ENCODE assay signal across 17 cellular contexts in the genomic region with DNA sequence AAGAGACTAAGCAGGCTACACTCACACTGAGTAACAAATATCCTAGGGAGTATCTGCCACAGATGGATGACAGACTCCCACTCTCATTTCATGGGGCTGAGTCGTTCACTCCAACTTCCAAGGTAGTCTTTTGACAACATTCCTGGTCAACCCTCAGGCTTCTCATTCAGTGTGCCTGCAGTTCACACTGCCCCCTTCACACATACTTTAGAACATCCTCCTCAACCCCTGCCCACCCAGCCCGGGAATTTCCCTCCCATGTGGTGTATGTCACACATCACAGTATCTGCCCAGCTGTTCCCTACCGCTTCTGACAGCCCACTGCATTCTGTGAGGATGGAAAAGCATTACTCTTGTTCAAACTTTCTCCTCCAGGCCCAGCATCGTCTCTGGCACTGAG.
A peak's percentile ranks its signal among the peaks of the same experiment; 100 is the strongest.
DNase-seq lines count a peak whose midpoint lies in the region; ATAC-seq, FAIRE-seq and TF ChIP-seq lines count a peak whose summit lies in the region.
"Had no signal": no experiment of that assay in that cellular context is flagged by ENCODE, and none has a peak within 500 bp of the region (broad histone marks: within the 10 kb centered on the region; RNA-seq: fewer than 3 reads in every experiment).

No MANE protein-coding gene starts in this region.

- H2BK12ac ChIP-seq in mesenchymal stem cell (ENCODE audit: low read length in 2 of 2): no peak overlapping the region

- no peak overlapping the region for H3K4me3 Mint-ChIP-seq in Calu3 (ENCODE audit: low read depth, unreplicated experiment)

- H2BK5ac ChIP-seq in mesenchymal stem cell (ENCODE audit: low read depth, low read length, poor library complexity, severe bottlenecking): no peak overlapping the region

- no peak for TF ChIP-seq CTCF in AG04450 (IDR thresholded peaks at IDR 0.05; ENCODE audit: low read depth, low read length)
- no peak for TF ChIP-seq CTCF in Calu3 (IDR thresholded peaks at IDR 0.05; ENCODE audit: unreplicated experiment)

- H3K27me3 ChIP-seq in AG04450 (ENCODE audit: control insufficient read depth, insufficient read depth, low read length): no peaks in the 10 kb centered on the region
- no peaks in the 10 kb centered on the region for H3K27me3 ChIP-seq in mesenchymal stem cell (ENCODE audit: control insufficient read depth in 1 of 2, insufficient read depth in 1 of 2, low read length in 2 of 2)
- H3K27me3 ChIP-seq: cardiac muscle cell, ovary, thyroid gland had no signal

- CTCF ChIA-PET in AG04450 (lab: Charles Lee) (interaction anchor here (0.6 kb wide), 1 partner anchor 217 kb away, joined by 3 read pairs; no protein-coding TSS in a partner anchor), Calu3 (lab: Charles Lee) (no interaction called here)

- no peak overlapping the region for H2AFZ ChIP-seq in mesenchymal stem cell (ENCODE audit: low read depth, low read length)

- no peak overlapping the region for H3K4me2 ChIP-seq in mesenchymal stem cell (ENCODE audit: low read length, poor library complexity, severe bottlenecking)

- H3K18ac ChIP-seq in mesenchymal stem cell (ENCODE audit: low read depth in 1 of 2, low read length in 2 of 2): no peak overlapping the region

- no peaks in the 10 kb centered on the region for H3K9me3 Mint-ChIP-seq in Calu3 (ENCODE audit: low read depth, unreplicated experiment)

- H3K9me3 ChIP-seq in AG04450 (ENCODE audit: control insufficient read depth, insufficient read depth, low read length) (peaks cover 3% of the 10 kb centered on the region; the same call in 1 of the 2 replicates), mesenchymal stem cell (ENCODE audit: control insufficient read depth, low read length) (no peaks in the 10 kb centered on the region)
- H3K9me3 ChIP-seq: ovary, thyroid gland had no signal

- intact Hi-C loops in Calu3 (cut with micrococcal nuclease; ENCODE audit: unreplicated experiment): no loop called here

- BruUV-seq in Calu3 (replicated peaks; lab: Mats Ljungman, UMichigan): no TSS peak

- 10% methylated on average over 3 of the region's 4 CpGs for WGBS in mesenchymal stem cell

- H3K27ac ChIP-seq in AG04450 (ENCODE audit: low read depth, low read length): no peak overlapping the region
- no peak overlapping the region for H3K27ac ChIP-seq in epithelial cell of prostate
- H3K27ac ChIP-seq in mesenchymal stem cell (ENCODE audit: low read length, poor library complexity, severe bottlenecking): no peak overlapping the region
- H3K27ac ChIP-seq: cardiac muscle cell, ovary, thyroid gland had no signal

- H3K27me3 Mint-ChIP-seq in Calu3 (ENCODE audit: unreplicated experiment): peaks cover 87% of the 10 kb centered on the region

- POLR2A ChIA-PET in AG04450 (lab: Yijun Ruan, JAX): no interaction called here

- no peak overlapping the region for H4K8ac ChIP-seq in mesenchymal stem cell (ENCODE audit: low read length)

- no peak overlapping the region for H4K91ac ChIP-seq in mesenchymal stem cell (ENCODE audit: low read length)

- no peak overlapping the region for H3K27ac Mint-ChIP-seq in Calu3 (ENCODE audit: unreplicated experiment)

- no peak overlapping the region for H2BK15ac ChIP-seq in mesenchymal stem cell (ENCODE audit: low read depth, poor library complexity, severe bottlenecking)

- no peaks in the 10 kb centered on the region for H3K36me3 Mint-ChIP-seq in Calu3 (ENCODE audit: insufficient read depth, unreplicated experiment)

- no peak overlapping the region for H3K14ac ChIP-seq in mesenchymal stem cell (ENCODE audit: low read length in 2 of 2)

- no peak overlapping the region for H2AK5ac ChIP-seq in mesenchymal stem cell (ENCODE audit: low read length, severe bottlenecking)

- no peaks in the 10 kb centered on the region for H3K79me1 ChIP-seq in mesenchymal stem cell (replicated peaks; ENCODE audit: low read length, poor library complexity, severe bottlenecking)

- DNase-seq in AG04450 (ENCODE audit: low read depth, low spot score) (peak; percentile 4), HTR-8/SVneo (ENCODE audit: insufficient read length, low spot score) (peak; percentile 50), epithelial cell of prostate (ENCODE audit: low read depth, low spot score) (peak; percentile 16), mesenchymal stem cell (peak; percentile 50), UCSD-AML1 (lab: John Stamatoyannopoulos, UW; ENCODE audit: unreplicated experiment) (no peak), Calu3 (no peak)
- DNase-seq in stimulated activated naive CD4-positive, alpha-beta T cell treated with Interleukin-2 at 50 U/mL for 16 hours (lab: John Stamatoyannopoulos, UW): no peak
- DNase-seq: activated CD8-positive, alpha-beta memory T cell treated with anti-CD3 and anti-CD28 coated beads for 24 hours; activated naive CD4-positive, alpha-beta T cell treated with Interleukin-2 at 50 U/mL for 16 hours; midbrain; NCI-H748 treated with DMSO at 0.1 percent for 48 hours; ovary; stimulated activated CD4-positive, alpha-beta T cell treated with anti-CD3 and anti-CD28 coated beads, Interleukin-15, amount 100 ng/mL, for 24 hours; thyroid gland had no signal

- H3K23ac ChIP-seq in mesenchymal stem cell (ENCODE audit: low read length in 2 of 2): no peak overlapping the region

- H3K4me1 ChIP-seq in mesenchymal stem cell (ENCODE audit: control insufficient read depth, insufficient read depth, low read depth, low read length): no peaks in the 10 kb centered on the region
- H3K4me1 ChIP-seq: thyroid gland had no signal

- ATAC-seq in GM18873 (IDR thresholded peaks at IDR 0.05; ENCODE audit: low FRiP score, unreplicated experiment): no peak
- ATAC-seq: K562 had no signal

- H3K4ac ChIP-seq in mesenchymal stem cell (ENCODE audit: low read depth in 1 of 2, low read length in 2 of 2): no peak overlapping the region

- peak; percentile 86 for FAIRE-seq in HTR-8/SVneo (lab: Jason Lieb, UNC)
- FAIRE-seq: K562 had no signal

- no peak overlapping the region for H2BK120ac ChIP-seq in mesenchymal stem cell (ENCODE audit: low read depth, low read length)

- no peak overlapping the region for H3K9ac ChIP-seq in mesenchymal stem cell (ENCODE audit: low read length)

- H3K4me3 ChIP-seq in AG04450 (ENCODE audit: low read depth, low read length): no peak overlapping the region
- no peak overlapping the region for H3K4me3 ChIP-seq in mesenchymal stem cell (ENCODE audit: insufficient read depth in 1 of 2, low read depth in 1 of 2, low read length in 2 of 2)
- H3K4me3 ChIP-seq: cardiac muscle cell, K562, ovary, thyroid gland had no signal

- no peaks in the 10 kb centered on the region for H3K36me3 ChIP-seq in mesenchymal stem cell (ENCODE audit: control insufficient read depth in 1 of 2, insufficient read depth in 2 of 2, low read depth in 1 of 2, low read length in 2 of 2)
- H3K36me3 ChIP-seq: cardiac muscle cell, ovary, thyroid gland had no signal

- no peaks in the 10 kb centered on the region for H3K4me1 Mint-ChIP-seq in Calu3 (ENCODE audit: low read depth, unreplicated experiment)

Comparison
In these comparisons a context has a peak if more than half of its experiments do, and no peak if none do; other contexts are left out.
1. DNase-seq: peak in AG04450 (single experiment), HTR-8/SVneo (single experiment), epithelial cell of prostate (single experiment) and mesenchymal stem cell (single experiment); none in UCSD-AML1 (single experiment), Calu3 (single experiment) and stimulated activated naive CD4-positive, alpha-beta T cell treated with Interleukin-2 at 50 U/mL for 16 hours (single experiment).